ENCODE assay signal across 8 cellular contexts in genomic region chr1:112955678-112956502, GRCh38. TPM values are rescaled to one million over a fixed set of nuclear protein-coding genes. Genes with fewer than 3 reads are reported as not detected.
DNase-seq lines count a peak whose midpoint lies in the region; ATAC-seq and TF ChIP-seq lines count a peak whose summit lies in the region.

Gene SLC16A1 (minus strand): TSS chr1:112956196. CDS start chr1:112929308, 26,888 bp downstream.

- H3K9me3 Mint-ChIP-seq in activated B cell treated with CpG ODN at 0.5 μM for 24 hours = no peaks in the 10 kb centered on the region

- TF ChIP-seq CTCF in activated B cell treated with CpG ODN at 0.5 μM for 24 hours (IDR thresholded peaks at IDR 0.05) = no peak

- CTCF ChIA-PET in activated B cell treated with CpG ODN at 0.5 μM for 24 hours (lab: Charles Lee) = interaction anchor here (0.6 to 1.9 kb wide), 10 partner anchors 20 to 240 kb away, joined by 3 to 12 read pairs (median 4); partner anchors contain the start of genes LRIG2 and PPM1J

- H3K36me3 Mint-ChIP-seq in activated B cell treated with CpG ODN at 0.5 μM for 24 hours (ENCODE audit: low read depth) = peaks cover 21% of the 10 kb centered on the region

- H3K27ac ChIP-seq in caudate nucleus (ENCODE audit: low read depth, low read length) = peak within 1 kb of the TSS; percentile 89

- intact Hi-C loops in activated B cell treated with CpG ODN at 0.5 μM for 24 hours (cut with micrococcal nuclease) = loop anchor here (1.0 to 10.0 kb wide), 12 partner anchors 75 to 1799 kb away; partner anchors contain the start of genes CAPZA1, CSDE1, LRIG2 and MAGI3

- H3K27me3 Mint-ChIP-seq in activated B cell treated with CpG ODN at 0.5 μM for 24 hours = no peaks in the 10 kb centered on the region

- peak within 1 kb of the TSS; percentile 98 for H3K27ac Mint-ChIP-seq in activated B cell treated with CpG ODN at 0.5 μM for 24 hours

- peak within 1 kb of the TSS; percentile 98 for H3K4me3 Mint-ChIP-seq in activated B cell treated with CpG ODN at 0.5 μM for 24 hours

- DNase-seq in AG20443 (ENCODE audit: low spot score) (peak; percentile 99), NCI-H345 (lab: John Stamatoyannopoulos, UW) (peak; percentile 92), activated B cell treated with CpG ODN at 0.5 μM for 24 hours (peak; percentile 89), caudate nucleus (lab: John Stamatoyannopoulos, UW) (peak in 60 of 61 donors; percentile 65 to 96 (median 91)), islet precursor cell (peak; percentile 97)
- peak; percentile 93 for DNase-seq in stimulated activated CD4-positive, alpha-beta T cell treated with anti-CD3 and anti-CD28 coated beads, Interleukin-12 subunit alpha, Interleukin-12 subunit beta, amount 100 ng/mL, for 4 hours

- peak; percentile 63 for ATAC-seq in GM19035 (IDR thresholded peaks at IDR 0.05; ENCODE audit: unreplicated experiment)
- peak; percentile 61 for ATAC-seq in HG03342 (IDR thresholded peaks at IDR 0.05; ENCODE audit: unreplicated experiment)
- peak; percentile 82 for ATAC-seq in activated B cell treated with CpG ODN at 0.5 μM for 24 hours (ENCODE audit: low read depth)

- H3K4me1 Mint-ChIP-seq in activated B cell treated with CpG ODN at 0.5 μM for 24 hours = peaks cover 49% of the 10 kb centered on the region

- POLR2A ChIA-PET in activated B cell treated with CpG ODN at 0.5 μM for 24 hours (lab: Charles Lee) = interaction anchor here (0.6 to 2.6 kb wide), 10 partner anchors 27 to 901 kb away, joined by 3 to 23 read pairs (median 3); partner anchors contain the start of genes CAPZA1, LRIG2, PPM1J and ST7L

RNA-seq across cellular contexts. Expression of gene SLC16A1, which starts in this region (rescaled TPM):
- total RNA-seq in activated B cell treated with CpG ODN at 0.5 μM for 24 hours = 17.8 and 17.9 TPM in 2 replicates

Comparison
In these comparisons a context has a peak if more than half of its experiments do, and no peak if none do; other contexts are left out.
1. Peak in every context shown above with its lines: DNase-seq, ATAC-seq and H3K27ac ChIP-seq.